Comparison of ENCODE assay signal across 10 cellular contexts in the genomic region with DNA sequence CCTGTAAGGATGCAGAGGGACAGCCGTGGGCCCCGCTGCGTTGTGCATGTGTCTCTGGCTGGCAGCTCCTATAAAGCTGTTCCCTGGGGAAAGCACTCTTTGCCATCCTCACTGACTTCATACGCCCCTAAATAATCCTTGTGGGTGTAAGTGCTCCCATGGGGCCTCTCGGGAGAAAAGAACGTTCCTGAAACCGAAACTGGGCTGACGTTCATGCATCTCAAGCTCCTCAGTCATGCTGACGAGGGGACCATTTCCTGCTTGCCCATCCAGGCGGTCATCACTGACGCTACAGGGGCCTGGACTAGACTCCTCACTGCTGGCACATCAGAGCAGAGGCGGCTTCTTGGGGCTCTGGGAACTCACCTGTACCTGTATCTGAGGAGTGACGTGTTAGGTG.
A peak's percentile ranks its signal among the peaks of the same experiment; 100 is the strongest.
DNase-seq lines count a peak whose midpoint lies in the region; ATAC-seq and TF ChIP-seq lines count a peak whose summit lies in the region.
"Had no signal": no experiment of that assay in that cellular context is flagged by ENCODE, and none has a peak within 500 bp of the region (broad histone marks: within the 10 kb centered on the region; RNA-seq: fewer than 3 reads in every experiment).

No MANE protein-coding gene starts in this region.

- peak; percentile 56 for ATAC-seq in GM19468 (IDR thresholded peaks at IDR 0.05; ENCODE audit: extremely low read depth, unreplicated experiment)
- peak; percentile 76 for ATAC-seq in HG03135 (IDR thresholded peaks at IDR 0.05; ENCODE audit: unreplicated experiment)

- H3K27ac ChIP-seq in caudate nucleus (ENCODE audit: low read depth, low read length) = no peak overlapping the region

- DNase-seq in GM13976 (ENCODE audit: low spot score) (peak; percentile 73), fibroblast of gingiva (ENCODE audit: low read depth) (peak; percentile 10), caudate nucleus (lab: John Stamatoyannopoulos, UW) (no peak), NCI-H1694 (lab: John Stamatoyannopoulos, UW) (no peak), NCI-H2029 (lab: John Stamatoyannopoulos, UW) (no peak)
- no peak for DNase-seq in stimulated activated CD4-positive, alpha-beta T cell treated with anti-CD3 and anti-CD28 coated beads, Interleukin-1b, Interleukin-23, amount 100 ng/mL, for 48 hours
- DNase-seq: activated CD4-positive, alpha-beta T cell treated with anti-CD3 and anti-CD28 coated beads for 1 hour; mesendoderm had no signal

- in situ Hi-C loops in GM13976 (cut with MboI; ENCODE audit: low sequenced_read_pairs, unreplicated experiment) = loop anchor here (10.0 to 25.0 kb wide), 2 partner anchors 47 to 1299 kb away; a partner anchor contains a TSS

- no peak for TF ChIP-seq CTCF in GM13976 (IDR thresholded peaks at IDR 0.05; ENCODE audit: borderline replicate concordance, control extremely low read depth, extremely low read depth, insufficient read depth, missing control alignments)

Comparison
In these comparisons a context has a peak if more than half of its experiments do, and no peak if none do; other contexts are left out.
1. DNase-seq: peak in GM13976 (single experiment) and fibroblast of gingiva (single experiment); none in caudate nucleus (0 of 61), NCI-H1694 (single experiment), stimulated activated CD4-positive, alpha-beta T cell treated with anti-CD3 and anti-CD28 coated beads, Interleukin-1b, Interleukin-23, amount 100 ng/mL, for 48 hours (single experiment) and NCI-H2029 (single experiment).